ENCODE assay signal across 20 cellular contexts in genomic region chr18:36762074-36762473, GRCh38.
"Had no signal": no experiment of that assay in that cellular context is flagged by ENCODE, and none has a peak within 500 bp of the region (broad histone marks: within the 10 kb centered on the region; RNA-seq: fewer than 3 reads in every experiment).

No MANE protein-coding gene starts in this region.

- H3K9me3 Mint-ChIP-seq: activated CD4-positive, alpha-beta T cell treated with anti-CD3 and anti-CD28 coated beads, Interleukin-2, amount 10 ng/mL, durations not matched to agents 24 days and 14 days; activated naive CD4-positive, alpha-beta T cell treated with anti-CD3 and anti-CD28 coated beads for 36 hours; nephron progenitor cell had no signal

- FAIRE-seq: bronchial epithelial cell, urothelium cell line had no signal

- H3K4me3 Mint-ChIP-seq: activated CD4-positive, alpha-beta T cell treated with anti-CD3 and anti-CD28 coated beads, Interleukin-2, amount 10 ng/mL, durations not matched to agents 24 days and 14 days; activated naive CD4-positive, alpha-beta T cell treated with anti-CD3 and anti-CD28 coated beads for 36 hours; nephron progenitor cell had no signal

- ATAC-seq: gastroesophageal sphincter; left ventricle myocardium superior; stimulated activated naive CD8-positive, alpha-beta T cell treated with anti-CD3 and anti-CD28 coated beads, Interleukin-15, Interleukin-2, amounts not matched to agents 100 U/mL and 50 U/mL, for 24 hours had no signal

- DNase-seq: activated CD4-positive, alpha-beta T cell treated with anti-CD3 and anti-CD28 coated beads, Interleukin-2, amount 10 ng/mL, durations not matched to agents 24 days and 14 days; activated CD4-positive, CD25-positive, alpha-beta regulatory T cell; activated naive CD4-positive, alpha-beta T cell treated with anti-CD3 and anti-CD28 coated beads for 36 hours; anterior cingulate cortex; cerebellar nuclear complex; cortex of kidney; heart left ventricle; kidney glomerular epithelial cell; left ventricle myocardium superior; nephron progenitor cell; occipital lobe; retina; stimulated activated naive CD8-positive, alpha-beta T cell treated with anti-CD3 and anti-CD28 coated beads, Interleukin-15, Interleukin-2, amounts not matched to agents 100 U/mL and 50 U/mL, for 24 hours; substantia nigra; T-helper 1 cell; T1000 had no signal

- H3K27ac Mint-ChIP-seq: activated CD4-positive, alpha-beta T cell treated with anti-CD3 and anti-CD28 coated beads, Interleukin-2, amount 10 ng/mL, durations not matched to agents 24 days and 14 days; activated naive CD4-positive, alpha-beta T cell treated with anti-CD3 and anti-CD28 coated beads for 36 hours; nephron progenitor cell had no signal

- H3K27me3 ChIP-seq: gastroesophageal sphincter, heart left ventricle, tibial nerve had no signal

- H3K4me3 ChIP-seq: gastroesophageal sphincter, heart left ventricle, tibial nerve had no signal

- H3K9me3 ChIP-seq: gastroesophageal sphincter, heart left ventricle had no signal

- H3K27ac ChIP-seq: gastroesophageal sphincter, heart left ventricle, tibial nerve had no signal
